ENCODE assay signal across 23 cellular contexts in genomic region chr1:65386452-65386851, GRCh38.
"Had no signal": no experiment of that assay in that cellular context is flagged by ENCODE, and none has a peak within 500 bp of the region (broad histone marks: within the 10 kb centered on the region; RNA-seq: fewer than 3 reads in every experiment).

No MANE protein-coding gene starts in this region.

- H3K4me3 ChIP-seq: hepatocyte, left ventricle myocardium inferior, lung, ovary, prostate gland, skin epidermis, tibial nerve, vagina had no signal

- H3K27me3 Mint-ChIP-seq: stimulated activated naive CD8-positive, alpha-beta T cell treated with anti-CD3 and anti-CD28 coated beads, Interleukin-15, Interleukin-2, amounts not matched to agents 100 ng/mL and 50 ng/mL, for 24 hours; type B pancreatic cell had no signal

- H3K27ac Mint-ChIP-seq: memory B cell; naive B cell; natural killer cell; nephron progenitor cell; stimulated activated naive CD8-positive, alpha-beta T cell treated with anti-CD3 and anti-CD28 coated beads, Interleukin-15, Interleukin-2, amounts not matched to agents 100 ng/mL and 50 ng/mL, for 24 hours; type B pancreatic cell had no signal

- H3K9me3 ChIP-seq: left ventricle myocardium inferior, ovary, prostate gland, tibial nerve, vagina had no signal

- H3K36me3 ChIP-seq: ovary, prostate gland, vagina had no signal

- H3K4me2 ChIP-seq: hepatocyte had no signal

- DNase-seq: islet precursor cell; left ventricle myocardium inferior; naive B cell; natural killer cell; nephron progenitor cell; ovary; retina; stimulated activated CD4-positive, alpha-beta T cell treated with anti-CD3 and anti-CD28 coated beads, Interleukin-12 subunit alpha, Interleukin-12 subunit beta, amount 100 ng/mL, for 4 hours; stimulated activated CD4-positive, alpha-beta T cell treated with anti-CD3 and anti-CD28 coated beads, Interleukin-15, amount 100 ng/mL, for 24 hours; stimulated activated CD4-positive, alpha-beta T cell treated with anti-CD3 and anti-CD28 coated beads, Interleukin-2, amount 100 ng/mL, for 24 hours; stimulated activated CD4-positive, alpha-beta T cell treated with anti-CD3 and anti-CD28 coated beads, Interleukin-4, amount 100 ng/mL, for 1 hour; stimulated activated naive CD4-positive, alpha-beta T cell had no signal

- H3K4me3 Mint-ChIP-seq: memory B cell; naive B cell; natural killer cell; nephron progenitor cell; stimulated activated naive CD8-positive, alpha-beta T cell treated with anti-CD3 and anti-CD28 coated beads, Interleukin-15, Interleukin-2, amounts not matched to agents 100 ng/mL and 50 ng/mL, for 24 hours; type B pancreatic cell had no signal

- H3K4me1 ChIP-seq: left ventricle myocardium inferior, prostate gland, tibial nerve, vagina had no signal

- ATAC-seq: natural killer cell, right cardiac atrium, sciatic nerve had no signal

- H3K9me3 Mint-ChIP-seq: memory B cell; natural killer cell; stimulated activated naive CD8-positive, alpha-beta T cell treated with anti-CD3 and anti-CD28 coated beads, Interleukin-15, Interleukin-2, amounts not matched to agents 100 ng/mL and 50 ng/mL, for 24 hours; type B pancreatic cell had no signal

- H3K79me2 ChIP-seq: hepatocyte had no signal

- H3K4me1 Mint-ChIP-seq: memory B cell, naive B cell, natural killer cell, nephron progenitor cell had no signal

- H2AFZ ChIP-seq: hepatocyte had no signal

- H3K27ac ChIP-seq: hepatocyte, left ventricle myocardium inferior, ovary, prostate gland, skin epidermis, tibial nerve, vagina had no signal

- H3K27me3 ChIP-seq: hepatocyte, ovary, tibial nerve, vagina had no signal

- H3K36me3 Mint-ChIP-seq: memory B cell, naive B cell, natural killer cell had no signal
